Comparison of ENCODE assay signal across 1 cellular context in the genomic region with DNA sequence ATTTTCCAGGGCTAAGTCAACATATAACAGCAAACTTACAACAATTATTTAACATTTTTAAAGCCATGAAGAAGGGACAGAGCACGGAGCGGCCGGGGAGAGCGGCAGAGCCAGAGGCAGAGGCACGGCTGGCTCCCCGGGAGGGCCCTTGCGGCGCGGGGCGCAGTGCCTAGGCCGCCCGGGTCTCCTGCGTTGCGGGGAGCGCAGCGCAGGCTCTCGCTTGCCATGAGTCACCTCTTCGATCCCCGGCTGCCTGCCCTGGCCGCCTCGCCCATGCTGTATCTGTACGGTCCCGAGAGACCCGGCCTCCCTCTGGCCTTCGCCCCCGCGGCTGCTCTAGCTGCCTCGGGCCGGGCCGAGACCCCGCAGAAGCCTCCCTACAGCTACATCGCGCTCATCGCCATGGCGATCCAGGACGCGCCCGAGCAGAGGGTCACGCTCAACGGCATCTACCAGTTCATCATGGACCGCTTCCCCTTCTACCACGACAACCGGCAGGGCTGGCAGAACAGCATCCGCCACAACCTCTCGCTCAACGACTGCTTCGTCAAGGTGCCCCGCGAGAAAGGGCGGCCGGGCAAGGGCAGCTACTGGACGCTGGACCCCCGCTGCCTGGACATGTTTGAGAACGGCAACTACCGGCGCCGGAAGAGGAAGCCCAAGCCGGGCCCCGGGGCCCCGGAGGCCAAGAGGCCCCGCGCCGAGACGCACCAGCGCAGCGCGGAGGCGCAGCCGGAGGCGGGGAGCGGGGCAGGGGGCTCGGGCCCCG.
TF ChIP-seq lines count a peak whose summit lies in the region.

A gene (plus strand): TSS at position 51 of the 769 bp plus-strand sequence. CDS start 175 bp downstream, at position 226.

TF ChIP-seq in WTC11, 78 proteins besides CTCF, POLR2A, EP300 and RAD21 (continued from another document):
- TF ChIP-seq, protein P1, sequence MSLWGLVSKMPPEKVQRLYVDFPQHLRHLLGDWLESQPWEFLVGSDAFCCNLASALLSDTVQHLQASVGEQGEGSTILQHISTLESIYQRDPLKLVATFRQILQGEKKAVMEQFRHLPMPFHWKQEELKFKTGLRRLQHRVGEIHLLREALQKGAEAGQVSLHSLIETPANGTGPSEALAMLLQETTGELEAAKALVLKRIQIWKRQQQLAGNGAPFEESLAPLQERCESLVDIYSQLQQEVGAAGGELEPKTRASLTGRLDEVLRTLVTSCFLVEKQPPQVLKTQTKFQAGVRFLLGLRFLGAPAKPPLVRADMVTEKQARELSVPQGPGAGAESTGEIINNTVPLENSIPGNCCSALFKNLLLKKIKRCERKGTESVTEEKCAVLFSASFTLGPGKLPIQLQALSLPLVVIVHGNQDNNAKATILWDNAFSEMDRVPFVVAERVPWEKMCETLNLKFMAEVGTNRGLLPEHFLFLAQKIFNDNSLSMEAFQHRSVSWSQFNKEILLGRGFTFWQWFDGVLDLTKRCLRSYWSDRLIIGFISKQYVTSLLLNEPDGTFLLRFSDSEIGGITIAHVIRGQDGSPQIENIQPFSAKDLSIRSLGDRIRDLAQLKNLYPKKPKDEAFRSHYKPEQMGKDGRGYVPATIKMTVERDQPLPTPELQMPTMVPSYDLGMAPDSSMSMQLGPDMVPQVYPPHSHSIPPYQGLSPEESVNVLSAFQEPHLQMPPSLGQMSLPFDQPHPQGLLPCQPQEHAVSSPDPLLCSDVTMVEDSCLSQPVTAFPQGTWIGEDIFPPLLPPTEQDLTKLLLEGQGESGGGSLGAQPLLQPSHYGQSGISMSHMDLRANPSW (CRISPR knock-in tag; conservative IDR thresholded peaks at IDR 0.05; ENCODE audit: low read depth), result no peak
- TF ChIP-seq, protein P2, sequence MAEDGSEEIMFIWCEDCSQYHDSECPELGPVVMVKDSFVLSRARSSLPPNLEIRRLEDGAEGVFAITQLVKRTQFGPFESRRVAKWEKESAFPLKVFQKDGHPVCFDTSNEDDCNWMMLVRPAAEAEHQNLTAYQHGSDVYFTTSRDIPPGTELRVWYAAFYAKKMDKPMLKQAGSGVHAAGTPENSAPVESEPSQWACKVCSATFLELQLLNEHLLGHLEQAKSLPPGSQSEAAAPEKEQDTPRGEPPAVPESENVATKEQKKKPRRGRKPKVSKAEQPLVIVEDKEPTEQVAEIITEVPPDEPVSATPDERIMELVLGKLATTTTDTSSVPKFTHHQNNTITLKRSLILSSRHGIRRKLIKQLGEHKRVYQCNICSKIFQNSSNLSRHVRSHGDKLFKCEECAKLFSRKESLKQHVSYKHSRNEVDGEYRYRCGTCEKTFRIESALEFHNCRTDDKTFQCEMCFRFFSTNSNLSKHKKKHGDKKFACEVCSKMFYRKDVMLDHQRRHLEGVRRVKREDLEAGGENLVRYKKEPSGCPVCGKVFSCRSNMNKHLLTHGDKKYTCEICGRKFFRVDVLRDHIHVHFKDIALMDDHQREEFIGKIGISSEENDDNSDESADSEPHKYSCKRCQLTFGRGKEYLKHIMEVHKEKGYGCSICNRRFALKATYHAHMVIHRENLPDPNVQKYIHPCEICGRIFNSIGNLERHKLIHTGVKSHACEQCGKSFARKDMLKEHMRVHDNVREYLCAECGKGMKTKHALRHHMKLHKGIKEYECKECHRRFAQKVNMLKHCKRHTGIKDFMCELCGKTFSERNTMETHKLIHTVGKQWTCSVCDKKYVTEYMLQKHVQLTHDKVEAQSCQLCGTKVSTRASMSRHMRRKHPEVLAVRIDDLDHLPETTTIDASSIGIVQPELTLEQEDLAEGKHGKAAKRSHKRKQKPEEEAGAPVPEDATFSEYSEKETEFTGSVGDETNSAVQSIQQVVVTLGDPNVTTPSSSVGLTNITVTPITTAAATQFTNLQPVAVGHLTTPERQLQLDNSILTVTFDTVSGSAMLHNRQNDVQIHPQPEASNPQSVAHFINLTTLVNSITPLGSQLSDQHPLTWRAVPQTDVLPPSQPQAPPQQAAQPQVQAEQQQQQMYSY (CRISPR knock-in tag; IDR thresholded peaks at IDR 0.05), result no peak
- 0 out of 2 replicates have a peak, but pooled peaks have one; percentile 8 for TF ChIP-seq ZNF423 (CRISPR knock-in tag; IDR thresholded peaks at IDR 0.05)
- TF ChIP-seq, protein P3, sequence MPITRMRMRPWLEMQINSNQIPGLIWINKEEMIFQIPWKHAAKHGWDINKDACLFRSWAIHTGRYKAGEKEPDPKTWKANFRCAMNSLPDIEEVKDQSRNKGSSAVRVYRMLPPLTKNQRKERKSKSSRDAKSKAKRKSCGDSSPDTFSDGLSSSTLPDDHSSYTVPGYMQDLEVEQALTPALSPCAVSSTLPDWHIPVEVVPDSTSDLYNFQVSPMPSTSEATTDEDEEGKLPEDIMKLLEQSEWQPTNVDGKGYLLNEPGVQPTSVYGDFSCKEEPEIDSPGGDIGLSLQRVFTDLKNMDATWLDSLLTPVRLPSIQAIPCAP (CRISPR knock-in tag; IDR thresholded peaks at IDR 0.05), result no peak
- TF ChIP-seq IRF2 (CRISPR knock-in tag; IDR thresholded peaks at IDR 0.05; ENCODE audit: borderline replicate concordance, low read depth), result no peak
- TF ChIP-seq, protein P4, sequence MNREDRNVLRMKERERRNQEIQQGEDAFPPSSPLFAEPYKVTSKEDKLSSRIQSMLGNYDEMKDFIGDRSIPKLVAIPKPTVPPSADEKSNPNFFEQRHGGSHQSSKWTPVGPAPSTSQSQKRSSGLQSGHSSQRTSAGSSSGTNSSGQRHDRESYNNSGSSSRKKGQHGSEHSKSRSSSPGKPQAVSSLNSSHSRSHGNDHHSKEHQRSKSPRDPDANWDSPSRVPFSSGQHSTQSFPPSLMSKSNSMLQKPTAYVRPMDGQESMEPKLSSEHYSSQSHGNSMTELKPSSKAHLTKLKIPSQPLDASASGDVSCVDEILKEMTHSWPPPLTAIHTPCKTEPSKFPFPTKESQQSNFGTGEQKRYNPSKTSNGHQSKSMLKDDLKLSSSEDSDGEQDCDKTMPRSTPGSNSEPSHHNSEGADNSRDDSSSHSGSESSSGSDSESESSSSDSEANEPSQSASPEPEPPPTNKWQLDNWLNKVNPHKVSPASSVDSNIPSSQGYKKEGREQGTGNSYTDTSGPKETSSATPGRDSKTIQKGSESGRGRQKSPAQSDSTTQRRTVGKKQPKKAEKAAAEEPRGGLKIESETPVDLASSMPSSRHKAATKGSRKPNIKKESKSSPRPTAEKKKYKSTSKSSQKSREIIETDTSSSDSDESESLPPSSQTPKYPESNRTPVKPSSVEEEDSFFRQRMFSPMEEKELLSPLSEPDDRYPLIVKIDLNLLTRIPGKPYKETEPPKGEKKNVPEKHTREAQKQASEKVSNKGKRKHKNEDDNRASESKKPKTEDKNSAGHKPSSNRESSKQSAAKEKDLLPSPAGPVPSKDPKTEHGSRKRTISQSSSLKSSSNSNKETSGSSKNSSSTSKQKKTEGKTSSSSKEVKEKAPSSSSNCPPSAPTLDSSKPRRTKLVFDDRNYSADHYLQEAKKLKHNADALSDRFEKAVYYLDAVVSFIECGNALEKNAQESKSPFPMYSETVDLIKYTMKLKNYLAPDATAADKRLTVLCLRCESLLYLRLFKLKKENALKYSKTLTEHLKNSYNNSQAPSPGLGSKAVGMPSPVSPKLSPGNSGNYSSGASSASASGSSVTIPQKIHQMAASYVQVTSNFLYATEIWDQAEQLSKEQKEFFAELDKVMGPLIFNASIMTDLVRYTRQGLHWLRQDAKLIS (CRISPR knock-in tag; IDR thresholded peaks at IDR 0.05; ENCODE audit: borderline replicate concordance), result no peak
- TF ChIP-seq JAZF1 (CRISPR knock-in tag; IDR thresholded peaks at IDR 0.05), result no peak
